9 cellular contexts compared by ENCODE assay signal in the genomic region with DNA sequence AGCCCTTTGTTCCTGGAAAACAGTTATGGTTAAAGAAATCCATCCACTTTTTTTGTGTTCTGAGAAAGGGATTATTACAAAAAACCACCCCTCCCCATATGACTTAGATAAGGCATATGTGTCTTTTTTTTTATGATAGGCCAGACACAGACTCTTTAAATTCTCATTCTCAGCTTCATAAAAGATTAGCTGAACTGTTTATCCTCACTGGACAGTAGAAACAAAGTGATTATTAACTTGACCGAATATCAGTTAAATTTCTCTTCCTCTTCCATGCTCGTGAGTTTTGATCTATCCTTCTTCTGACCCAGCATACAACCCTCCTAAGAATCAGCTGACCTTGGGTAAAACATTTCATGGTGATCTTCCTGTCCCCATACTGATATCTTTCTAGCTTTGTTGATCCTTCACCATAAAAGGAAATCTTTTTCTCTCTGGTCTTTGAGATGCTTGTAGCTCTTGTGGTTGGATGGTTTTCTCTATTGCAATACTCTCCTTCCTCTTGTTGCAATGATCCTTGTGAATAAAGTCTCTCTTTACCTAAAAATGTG. TPM values are rescaled to one million over a fixed set of nuclear protein-coding genes. Genes with fewer than 3 reads are reported as not detected.
DNase-seq lines count a peak whose midpoint lies in the region; ATAC-seq and TF ChIP-seq lines count a peak whose summit lies in the region.
"Had no signal": no experiment of that assay in that cellular context is flagged by ENCODE, and none has a peak within 500 bp of the region (broad histone marks: within the 10 kb centered on the region; RNA-seq: fewer than 3 reads in every experiment).

No MANE protein-coding gene starts in this region.

- no peak overlapping the region for H3K4me3 Mint-ChIP-seq in activated B cell treated with CpG ODN at 0.5 μM for 24 hours

- ATAC-seq in GM18867 (IDR thresholded peaks at IDR 0.05; ENCODE audit: unreplicated experiment), result peak; percentile 62
- peak; percentile 52 for ATAC-seq in HG02642 (IDR thresholded peaks at IDR 0.05; ENCODE audit: poor library complexity, unreplicated experiment)
- ATAC-seq in activated B cell treated with CpG ODN at 0.5 μM for 24 hours (ENCODE audit: low read depth), result peak; percentile 42

- H3K79me2 ChIP-seq in Karpas-422 (ENCODE audit: low read length) (no peaks in the 10 kb centered on the region), mammary epithelial cell (ENCODE audit: insufficient read depth, low read length) (no peaks in the 10 kb centered on the region)

- H3K9me3 ChIP-seq in spleen (no peaks in the 10 kb centered on the region), Karpas-422 (ENCODE audit: low read length) (no peaks in the 10 kb centered on the region), mammary epithelial cell (replicated peaks; ENCODE audit: insufficient read depth, low read length) (no peaks in the 10 kb centered on the region)

- DNase-seq in activated B cell treated with CpG ODN at 0.5 μM for 24 hours (no peak), spleen (no peak), Karpas-422 (no peak), mammary epithelial cell (no peak), AG08396 (ENCODE audit: low spot score) (no peak)
- DNase-seq: retina had no signal

- intact Hi-C loops in activated B cell treated with CpG ODN at 0.5 μM for 24 hours (cut with micrococcal nuclease), result loop anchor here (1.0 to 10.0 kb wide), 9 partner anchors 7 to 769 kb away; a partner anchor contains a TSS
- intact Hi-C loops in spleen (cut with DNase I; ENCODE audit: low total_unique reads), result no loop called here
- intact Hi-C loops in mammary epithelial cell (cut with micrococcal nuclease), result no loop called here

- POLR2A ChIA-PET in activated B cell treated with CpG ODN at 0.5 μM for 24 hours (lab: Charles Lee), result interaction anchor here (0.7 to 3.0 kb wide), 13 partner anchors 9 to 355 kb away, joined by 3 to 26 read pairs (median 5); a partner anchor contains a TSS

- H3K27ac ChIP-seq in spleen (peak overlapping the region; percentile 81 to 96 (median 92)), Karpas-422 (ENCODE audit: low read length) (no peak overlapping the region), mammary epithelial cell (ENCODE audit: insufficient read depth, low read depth, low read length) (no peak overlapping the region)

- H3K36me3 ChIP-seq in spleen (peaks cover 0 to 4% (median 0%) of the 10 kb centered on the region in 6 donors), Karpas-422 (ENCODE audit: insufficient read depth, low read length) (no peaks in the 10 kb centered on the region), mammary epithelial cell (ENCODE audit: insufficient read depth, low read length) (no peaks in the 10 kb centered on the region)

- peak in 1 of 3 donors; percentile 34 for TF ChIP-seq POLR2A in spleen (IDR thresholded peaks at IDR 0.05)

- peaks cover 6% of the 10 kb centered on the region for H3K4me1 Mint-ChIP-seq in activated B cell treated with CpG ODN at 0.5 μM for 24 hours

- H3K27ac Mint-ChIP-seq in activated B cell treated with CpG ODN at 0.5 μM for 24 hours, result no peak overlapping the region

- dilution Hi-C loops in mammary epithelial cell (cut with HindIII; ENCODE audit: low sequenced_read_pairs), result no loop called here

- H3K4me1 ChIP-seq in spleen (peaks cover 35 to 86% (median 62%) of the 10 kb centered on the region in 6 donors), Karpas-422 (ENCODE audit: low read length) (peaks cover 17% of the 10 kb centered on the region), mammary epithelial cell (ENCODE audit: insufficient read depth, low read length) (no peaks in the 10 kb centered on the region)

- H3K27me3 Mint-ChIP-seq in activated B cell treated with CpG ODN at 0.5 μM for 24 hours, result no peaks in the 10 kb centered on the region

- H3K9ac ChIP-seq in Karpas-422 (ENCODE audit: low read length) (no peak overlapping the region), mammary epithelial cell (ENCODE audit: insufficient read depth, low read length) (no peak overlapping the region)

- no peaks in the 10 kb centered on the region for H3K9me3 Mint-ChIP-seq in activated B cell treated with CpG ODN at 0.5 μM for 24 hours

- WGBS in spleen, 5 donors, result 1 to 5% (median 2%) methylated on average over 2 of the region's 2 CpGs
- WGBS in mammary epithelial cell (ENCODE audit: low coverage, missing lambda C conversion rate), result 69% methylated on average over 2 of the region's 2 CpGs

- CTCF ChIA-PET in activated B cell treated with CpG ODN at 0.5 μM for 24 hours (lab: Charles Lee) (interaction anchor here (0.9 to 15.0 kb wide), 7 partner anchors 8 to 920 kb away, joined by 3 to 391 read pairs (median 3); a partner anchor contains a TSS), mammary epithelial cell (lab: Charles Lee; ENCODE audit: low non-redundant PET) (no interaction called here)

- H3K27me3 ChIP-seq in spleen (replicated peaks in 1 of 7) (no peaks in the 10 kb centered on the region), Karpas-422 (ENCODE audit: low read length) (peaks cover 2% of the 10 kb centered on the region; the same call in 1 of the 2 replicates), mammary epithelial cell (ENCODE audit: insufficient read depth, low read length) (no peaks in the 10 kb centered on the region)

- H2AFZ ChIP-seq in Karpas-422 (ENCODE audit: low read length) (no peak overlapping the region), mammary epithelial cell (ENCODE audit: low read depth, low read length) (no peak overlapping the region)

- in situ Hi-C loops in mammary epithelial cell (cut with MboI; ENCODE audit: low sequenced_read_pairs in 2 of 2), result no loop called here

- H4K20me1 ChIP-seq in Karpas-422 (ENCODE audit: insufficient read depth, low read depth, low read length) (no peaks in the 10 kb centered on the region), mammary epithelial cell (ENCODE audit: insufficient read depth, low read length) (no peaks in the 10 kb centered on the region)

- no TSS peak for BruUV-seq in mammary epithelial cell (replicated peaks; lab: Mats Ljungman, UMichigan)

- TF ChIP-seq CTCF in activated B cell treated with CpG ODN at 0.5 μM for 24 hours (IDR thresholded peaks at IDR 0.05), result no peak
- no peak for TF ChIP-seq CTCF in spleen (IDR thresholded peaks at IDR 0.05 in 8 of 11, conservative IDR thresholded peaks at IDR 0.05 in 3 of 11)
- TF ChIP-seq CTCF in mammary epithelial cell (conservative IDR thresholded peaks at IDR 0.05 in 1 of 2, IDR thresholded peaks at IDR 0.05 in 1 of 2; ENCODE audit: extremely low read depth in 1 of 2, insufficient read depth in 1 of 2, low read depth in 1 of 2, low read length in 2 of 2), result no peak

- no peak overlapping the region for H3K4me2 ChIP-seq in Karpas-422 (ENCODE audit: low read depth, low read length, poor library complexity, severe bottlenecking)
- H3K4me2 ChIP-seq in mammary epithelial cell (ENCODE audit: insufficient read depth, low read depth, low read length), result no peak overlapping the region

- H3K4me3 ChIP-seq in spleen, result peak overlapping the region; percentile 19 to 71 (median 42)
- no peak overlapping the region for H3K4me3 ChIP-seq in Karpas-422 (ENCODE audit: low read length)
- no peak overlapping the region for H3K4me3 ChIP-seq in mammary epithelial cell (replicated peaks in 1 of 3; ENCODE audit: insufficient read depth in 1 of 3, low read depth in 2 of 3, low read length in 3 of 3)

- no peaks in the 10 kb centered on the region for H3K9me2 ChIP-seq in Karpas-422 (replicated peaks; ENCODE audit: insufficient read depth, low read length)

- peaks cover 17% of the 10 kb centered on the region for H3K36me3 Mint-ChIP-seq in activated B cell treated with CpG ODN at 0.5 μM for 24 hours (ENCODE audit: low read depth)

RNA-seq across cellular contexts. Expression of a gene that starts 26.2 kb away (rescaled TPM):
- total RNA-seq in activated B cell treated with CpG ODN at 0.5 μM for 24 hours (0.07 TPM in 1 of 2 replicates, not detected in the other), spleen (under 1 TPM in 5 of 7 donors, not detected in 2; 0.15 to 0.34 (median 0.20) TPM), mammary epithelial cell (1 to 10 TPM in 1 of 2 donors, under 1 TPM in 1; 0.80 to 1.0 TPM)
- polyA plus RNA-seq in spleen (under 1 TPM in 1 of 3 donors, not detected in 2; 0.03 TPM), mammary epithelial cell (0.31 TPM)
- 0.22 and 0.48 TPM in 2 replicates for total RNA-seq in Karpas-422 (2014; rRNA removed; shearing (Covaris generic); ENCODE audit: low replicate concordance)
- polyA minus RNA-seq in mammary epithelial cell, result not detected

RNA-seq across cellular contexts. Expression of a gene that starts 37.3 kb away (rescaled TPM):
- total RNA-seq in activated B cell treated with CpG ODN at 0.5 μM for 24 hours (not detected in 2 replicates), spleen (under 1 TPM in 2 of 7 donors, not detected in 5; 0.20 to 0.26 TPM), mammary epithelial cell (not detected)
- polyA plus RNA-seq in spleen (not detected), mammary epithelial cell (not detected)
- not detected in 2 replicates for total RNA-seq in Karpas-422 (2014; rRNA removed; shearing (Covaris generic); ENCODE audit: low replicate concordance)
- polyA minus RNA-seq in mammary epithelial cell, result not detected
- total RNA-seq: T-helper 2 cell treated with Interferon-gamma antibody and Interleukin-4, amounts not matched to agents 100 ng/mL and 5 ng/mL, for 36 hours had no signal

RNA-seq across cellular contexts. Expression of a gene that starts 53.9 kb away (rescaled TPM):
- 0.18 and 0.20 TPM in 2 replicates for total RNA-seq in activated B cell treated with CpG ODN at 0.5 μM for 24 hours
- total RNA-seq in spleen, result under 1 TPM; 0.07 to 0.85 (median 0.39) TPM
- not detected for polyA plus RNA-seq in spleen
- 0.54 and 2.9 TPM in 2 replicates for total RNA-seq in Karpas-422 (2014; rRNA removed; shearing (Covaris generic); ENCODE audit: low replicate concordance)
- total RNA-seq in mammary epithelial cell, result under 1 TPM; 0.68 to 0.83 TPM
- polyA plus RNA-seq in mammary epithelial cell, result not detected
- not detected for polyA minus RNA-seq in mammary epithelial cell

Comparison
In these comparisons a context has a peak if more than half of its experiments do, and no peak if none do; other contexts are left out.
1. H3K27ac ChIP-seq: peak in spleen (8 of 8); none in Karpas-422 (single experiment) and mammary epithelial cell (single experiment).
2. H3K4me3 ChIP-seq: peak in spleen (8 of 8); none in Karpas-422 (single experiment) and mammary epithelial cell (0 of 3).
3. Peak in every context shown above with its lines, with median percentiles within 50 percentile points of each other: ATAC-seq.